In genomic region chr6:38187285-38187684, GRCh38 we compare ENCODE assay signal across 19 cellular contexts.
DNase-seq lines count a peak whose midpoint lies in the region; ATAC-seq and TF ChIP-seq lines count a peak whose summit lies in the region.
"Had no signal": no experiment of that assay in that cellular context is flagged by ENCODE, and none has a peak within 500 bp of the region (broad histone marks: within the 10 kb centered on the region; RNA-seq: fewer than 3 reads in every experiment).

No MANE protein-coding gene starts in this region.

- peaks cover 1% of the 10 kb centered on the region for H3K36me3 Mint-ChIP-seq in progenitor cell of endocrine pancreas (ENCODE audit: insufficient read depth)
- H3K36me3 Mint-ChIP-seq in CD4-positive, alpha-beta T cell (ENCODE audit: low read depth), result peaks cover 51% of the 10 kb centered on the region
- H3K36me3 Mint-ChIP-seq: activated naive CD4-positive, alpha-beta T cell treated with anti-CD3 and anti-CD28 coated beads, Interleukin-2, amount 10 ng/mL, durations not matched to agents 7 days and 5 days had no signal

- CTCF ChIA-PET in CD4-positive, alpha-beta T cell (lab: Charles Lee), result no interaction called here

- no peak overlapping the region for H3K4me3 Mint-ChIP-seq in progenitor cell of endocrine pancreas (ENCODE audit: low read depth)
- H3K4me3 Mint-ChIP-seq in CD4-positive, alpha-beta T cell, result no peak overlapping the region
- H3K4me3 Mint-ChIP-seq: activated naive CD4-positive, alpha-beta T cell treated with anti-CD3 and anti-CD28 coated beads, Interleukin-2, amount 10 ng/mL, durations not matched to agents 7 days and 5 days; activated T-cell treated with anti-CD3 and anti-CD28 coated beads, Interleukin-2, amount 50 U/mL, for 24 hours; B cell; HFFc6 had no signal

- no peaks in the 10 kb centered on the region for H3K9me2 ChIP-seq in hepatocyte (replicated peaks; ENCODE audit: insufficient read depth)

- peak overlapping the region; percentile 20 for H3K27ac Mint-ChIP-seq in progenitor cell of endocrine pancreas
- H3K27ac Mint-ChIP-seq in CD4-positive, alpha-beta T cell, result no peak overlapping the region
- H3K27ac Mint-ChIP-seq: activated naive CD4-positive, alpha-beta T cell treated with anti-CD3 and anti-CD28 coated beads, Interleukin-2, amount 10 ng/mL, durations not matched to agents 7 days and 5 days; activated T-cell treated with anti-CD3 and anti-CD28 coated beads, Interleukin-2, amount 50 U/mL, for 24 hours; B cell; HFFc6 had no signal

- H3K36me3 ChIP-seq in H7 (replicated peaks; ENCODE audit: control insufficient read depth, insufficient read depth, low read length) (no peaks in the 10 kb centered on the region), hepatocyte (replicated peaks; ENCODE audit: insufficient read depth, low read depth) (no peaks in the 10 kb centered on the region)
- H3K36me3 ChIP-seq: pancreas had no signal

- H3K4me1 Mint-ChIP-seq in progenitor cell of endocrine pancreas (ENCODE audit: low read depth), result peaks cover 9% of the 10 kb centered on the region
- H3K4me1 Mint-ChIP-seq in CD4-positive, alpha-beta T cell (ENCODE audit: low read depth), result no peaks in the 10 kb centered on the region
- H3K4me1 Mint-ChIP-seq: activated naive CD4-positive, alpha-beta T cell treated with anti-CD3 and anti-CD28 coated beads, Interleukin-2, amount 10 ng/mL, durations not matched to agents 7 days and 5 days; B cell had no signal

- H3K27ac ChIP-seq in VCaP (peak overlapping the region; percentile 5; the same call in 1 of the 2 replicates), hepatocyte (no peak overlapping the region)
- H3K27ac ChIP-seq in CD4-positive, alpha-beta T cell (ENCODE audit: low read depth, low read length), result no peak overlapping the region
- H3K27ac ChIP-seq: epithelial cell of prostate, pancreas, skin epidermis had no signal

- no peaks in the 10 kb centered on the region for H3K9me3 ChIP-seq in hepatocyte (ENCODE audit: low read depth)
- H3K9me3 ChIP-seq in CD4-positive, alpha-beta T cell (ENCODE audit: control insufficient read depth, low read length), result no peaks in the 10 kb centered on the region
- H3K9me3 ChIP-seq: pancreas had no signal

- TF ChIP-seq CTCF in VCaP (conservative IDR thresholded peaks at IDR 0.05) (peak; percentile 12; the same call in 1 of the 2 replicates), hepatocyte (IDR thresholded peaks at IDR 0.05; ENCODE audit: poor library complexity) (peak; percentile 4), progenitor cell of endocrine pancreas (IDR thresholded peaks at IDR 0.05; ENCODE audit: unreplicated experiment) (no peak)
- TF ChIP-seq CTCF in CD4-positive, alpha-beta T cell (IDR thresholded peaks at IDR 0.05), result no peak

- H3K4me3 ChIP-seq in H7 (ENCODE audit: insufficient read depth, low read depth, low read length) (no peak overlapping the region), hepatocyte (no peak overlapping the region)
- H3K4me3 ChIP-seq: pancreas, skin epidermis had no signal

- WGBS in hepatocyte (ENCODE audit: low lambda C conversion rate, missing lambda C conversion rate), result 50% methylated on average over 9 of the region's 9 CpGs

- no peaks in the 10 kb centered on the region for H4K20me1 ChIP-seq in hepatocyte (ENCODE audit: insufficient read depth, poor library complexity, severe bottlenecking)

- no peaks in the 10 kb centered on the region for H3K4me1 ChIP-seq in hepatocyte (ENCODE audit: insufficient read depth)
- H3K4me1 ChIP-seq: pancreas had no signal

- H3K4me2 ChIP-seq in hepatocyte, result no peak overlapping the region

- intact Hi-C loops in CD4-positive, alpha-beta T cell (cut with DNase I, micrococcal nuclease), result no loop called here

- POLR2A ChIA-PET in CD4-positive, alpha-beta T cell (lab: Charles Lee), result no interaction called here

- no peaks in the 10 kb centered on the region for H3K9me3 Mint-ChIP-seq in progenitor cell of endocrine pancreas (ENCODE audit: low read depth)
- H3K9me3 Mint-ChIP-seq in CD4-positive, alpha-beta T cell, result no peaks in the 10 kb centered on the region
- H3K9me3 Mint-ChIP-seq: activated naive CD4-positive, alpha-beta T cell treated with anti-CD3 and anti-CD28 coated beads, Interleukin-2, amount 10 ng/mL, durations not matched to agents 7 days and 5 days; activated T-cell treated with anti-CD3 and anti-CD28 coated beads, Interleukin-2, amount 50 U/mL, for 24 hours; HFFc6 had no signal

- DNase-seq in H7, result peak; percentile 77
- DNase-seq in hepatocyte (ENCODE audit: low spot score), result no peak
- DNase-seq in progenitor cell of endocrine pancreas (ENCODE audit: low spot score, unreplicated experiment), result no peak
- DNase-seq in stimulated activated CD4-positive, alpha-beta T cell treated with anti-CD3 and anti-CD28 coated beads, Interleukin-4, amount 100 ng/mL, for 1 hour, result no peak
- DNase-seq in CD4-positive, alpha-beta T cell, result no peak
- DNase-seq: activated naive CD4-positive, alpha-beta T cell treated with anti-CD3 and anti-CD28 coated beads, Interleukin-2, amount 10 ng/mL, durations not matched to agents 7 days and 5 days; activated T-cell treated with anti-CD3 and anti-CD28 coated beads, Interleukin-2, amount 50 U/mL, for 24 hours; cortex of kidney; foreskin melanocyte; HFFc6; NCI-H1417 treated with DMSO at 0.1 percent for 48 hours; NCI-H345; NK-92 treated with Interleukin-12 subunit alpha and Interleukin-12 subunit beta, amount 100 ng/mL, for 24 hours; pancreas had no signal

- peaks cover 17% of the 10 kb centered on the region for H3K27me3 Mint-ChIP-seq in progenitor cell of endocrine pancreas
- no peaks in the 10 kb centered on the region for H3K27me3 Mint-ChIP-seq in CD4-positive, alpha-beta T cell
- H3K27me3 Mint-ChIP-seq: activated naive CD4-positive, alpha-beta T cell treated with anti-CD3 and anti-CD28 coated beads, Interleukin-2, amount 10 ng/mL, durations not matched to agents 7 days and 5 days; activated T-cell treated with anti-CD3 and anti-CD28 coated beads, Interleukin-2, amount 50 U/mL, for 24 hours; B cell had no signal

- no peak for ATAC-seq in CD4-positive, alpha-beta T cell (ENCODE audit: poor library complexity)
- no peak for ATAC-seq in HG03521 (IDR thresholded peaks at IDR 0.05; ENCODE audit: unreplicated experiment)
- ATAC-seq: pancreas had no signal

- H3K27me3 ChIP-seq in H7 (ENCODE audit: control insufficient read depth, insufficient read depth, low read length), result no peaks in the 10 kb centered on the region
- H3K27me3 ChIP-seq in hepatocyte, result no peaks in the 10 kb centered on the region
- no peaks in the 10 kb centered on the region for H3K27me3 ChIP-seq in CD4-positive, alpha-beta T cell (ENCODE audit: control insufficient read depth, insufficient read depth, low read length)
- H3K27me3 ChIP-seq: pancreas had no signal

- H2AFZ ChIP-seq in hepatocyte, result no peak overlapping the region

- H3K79me2 ChIP-seq in hepatocyte, result no peaks in the 10 kb centered on the region

Comparison
In these comparisons a context has a peak if more than half of its experiments do, and no peak if none do; other contexts are left out.
1. CTCF ChIP-seq: peak in VCaP (single experiment) and hepatocyte (single experiment); none in progenitor cell of endocrine pancreas (single experiment) and CD4-positive, alpha-beta T cell (single experiment).